Comparison of ENCODE assay signal across 1 cellular context in genomic region chr7:102398543-102398942, GRCh38.
TF ChIP-seq lines count a peak whose summit lies in the region.

No MANE protein-coding gene starts in this region.

TF ChIP-seq in IMR-90, 13 proteins besides CTCF, POLR2A, EP300 and RAD21:
- TF ChIP-seq, protein P1, sequence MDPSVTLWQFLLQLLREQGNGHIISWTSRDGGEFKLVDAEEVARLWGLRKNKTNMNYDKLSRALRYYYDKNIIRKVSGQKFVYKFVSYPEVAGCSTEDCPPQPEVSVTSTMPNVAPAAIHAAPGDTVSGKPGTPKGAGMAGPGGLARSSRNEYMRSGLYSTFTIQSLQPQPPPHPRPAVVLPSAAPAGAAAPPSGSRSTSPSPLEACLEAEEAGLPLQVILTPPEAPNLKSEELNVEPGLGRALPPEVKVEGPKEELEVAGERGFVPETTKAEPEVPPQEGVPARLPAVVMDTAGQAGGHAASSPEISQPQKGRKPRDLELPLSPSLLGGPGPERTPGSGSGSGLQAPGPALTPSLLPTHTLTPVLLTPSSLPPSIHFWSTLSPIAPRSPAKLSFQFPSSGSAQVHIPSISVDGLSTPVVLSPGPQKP (IDR thresholded peaks at IDR 0.05; ENCODE audit: borderline replicate concordance, low read depth, low read length): no peak
- TF ChIP-seq CEBPB (IDR thresholded peaks at IDR 0.05; ENCODE audit: low read depth, low read length): peak; percentile 81
